ENCODE assay signal across 1 cellular context in the genomic region with DNA sequence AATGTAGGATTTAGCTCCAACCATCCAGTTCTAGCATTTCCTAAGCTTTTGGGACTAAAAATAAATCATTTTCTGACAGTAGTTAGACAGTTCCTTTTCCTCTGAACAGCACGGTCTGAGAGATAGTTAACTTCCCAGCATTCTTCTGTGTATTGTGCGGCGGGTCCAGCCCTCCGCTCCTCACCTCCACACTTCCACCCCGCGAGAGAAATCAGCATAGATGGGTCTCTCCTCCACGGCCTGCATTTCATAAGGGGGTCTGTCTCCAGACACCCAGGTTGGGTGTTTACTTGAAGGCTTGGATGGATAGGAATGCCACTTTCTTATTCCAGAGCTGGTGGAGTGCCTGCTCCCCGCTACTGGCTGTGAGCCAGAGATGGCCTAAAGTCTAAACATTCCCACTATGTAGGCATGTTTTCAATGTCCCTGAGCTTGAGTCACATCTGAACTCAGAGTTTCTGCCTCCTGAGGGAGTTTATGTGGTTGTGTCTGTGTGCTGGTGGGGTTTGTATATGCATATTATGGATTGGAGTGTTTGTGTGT.
TF ChIP-seq lines count a peak whose summit lies in the region.

No MANE protein-coding gene starts in this region.

TF ChIP-seq in HepG2, 621 proteins besides CTCF, POLR2A, EP300 and RAD21 (continued from another document):
- TF ChIP-seq, protein P1, sequence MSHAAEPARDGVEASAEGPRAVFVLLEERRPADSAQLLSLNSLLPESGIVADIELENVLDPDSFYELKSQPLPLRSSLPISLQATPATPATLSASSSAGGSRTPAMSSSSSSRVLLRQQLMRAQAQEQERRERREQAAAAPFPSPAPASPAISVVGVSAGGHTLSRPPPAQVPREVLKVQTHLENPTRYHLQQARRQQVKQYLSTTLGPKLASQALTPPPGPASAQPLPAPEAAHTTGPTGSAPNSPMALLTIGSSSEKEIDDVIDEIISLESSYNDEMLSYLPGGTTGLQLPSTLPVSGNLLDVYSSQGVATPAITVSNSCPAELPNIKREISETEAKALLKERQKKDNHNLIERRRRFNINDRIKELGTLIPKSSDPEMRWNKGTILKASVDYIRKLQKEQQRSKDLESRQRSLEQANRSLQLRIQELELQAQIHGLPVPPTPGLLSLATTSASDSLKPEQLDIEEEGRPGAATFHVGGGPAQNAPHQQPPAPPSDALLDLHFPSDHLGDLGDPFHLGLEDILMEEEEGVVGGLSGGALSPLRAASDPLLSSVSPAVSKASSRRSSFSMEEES (CRISPR knock-in tag; IDR thresholded peaks at IDR 0.05): 0 out of 2 replicates have a peak, but pooled peaks have one; percentile 13
- TF ChIP-seq ZNF383 (CRISPR knock-in tag; IDR thresholded peaks at IDR 0.05; ENCODE audit: borderline replicate concordance): no peak
